In genomic region chr20:52529856-52530255, GRCh38 we compare ENCODE assay signal across 25 cellular contexts.
DNase-seq lines count a peak whose midpoint lies in the region; ATAC-seq and TF ChIP-seq lines count a peak whose summit lies in the region.
"Had no signal": no experiment of that assay in that cellular context is flagged by ENCODE, and none has a peak within 500 bp of the region (broad histone marks: within the 10 kb centered on the region; RNA-seq: fewer than 3 reads in every experiment).

No MANE protein-coding gene starts in this region.

- no peaks in the 10 kb centered on the region for H3K4me1 Mint-ChIP-seq in CD4-positive, alpha-beta T cell (ENCODE audit: low read depth)
- H3K4me1 Mint-ChIP-seq: CD14-positive monocyte had no signal

- POLR2A ChIA-PET in CD4-positive, alpha-beta T cell (lab: Charles Lee) = no interaction called here

- no peak overlapping the region for H3K4me3 Mint-ChIP-seq in CD4-positive, alpha-beta T cell
- H3K4me3 Mint-ChIP-seq: activated T-cell treated with anti-CD3 and anti-CD28 coated beads, Interleukin-2, amount 50 U/mL, for 24 hours; CD14-positive monocyte had no signal

- no peaks in the 10 kb centered on the region for H3K36me3 ChIP-seq in smooth muscle cell (ENCODE audit: low read depth)
- H3K36me3 ChIP-seq: adrenal gland, breast epithelium, upper lobe of left lung had no signal

- H3K27me3 Mint-ChIP-seq in CD4-positive, alpha-beta T cell = peaks cover 7% of the 10 kb centered on the region

- no peaks in the 10 kb centered on the region for H3K4me1 ChIP-seq in smooth muscle cell (ENCODE audit: low read depth)
- H3K4me1 ChIP-seq: adrenal gland, breast epithelium had no signal

- H3K4me3 ChIP-seq in fibroblast of pulmonary artery (replicated peaks; ENCODE audit: low read depth, low read length) = no peak overlapping the region
- H3K4me3 ChIP-seq in smooth muscle cell = no peak overlapping the region
- H3K4me3 ChIP-seq: adrenal gland, breast epithelium, upper lobe of left lung had no signal

- no peak for ATAC-seq in CD4-positive, alpha-beta T cell (ENCODE audit: poor library complexity)
- ATAC-seq in GM21423 (IDR thresholded peaks at IDR 0.05; ENCODE audit: unreplicated experiment) (no peak), left ventricle myocardium superior (no peak)
- ATAC-seq: esophagus mucosa, left cardiac atrium had no signal

- intact Hi-C loops in CD4-positive, alpha-beta T cell (cut with DNase I, micrococcal nuclease) = no loop called here
- intact Hi-C loops in left ventricle myocardium superior (cut with micrococcal nuclease) = no loop called here

- H3K4me2 ChIP-seq in smooth muscle cell = peak overlapping the region; percentile 40

- TF ChIP-seq CTCF in fibroblast of pulmonary artery (IDR thresholded peaks at IDR 0.05; ENCODE audit: low read length, missing control alignments) (no peak), smooth muscle cell (IDR thresholded peaks at IDR 0.05; ENCODE audit: borderline replicate concordance, insufficient read depth, poor library complexity, severe bottlenecking) (no peak)
- no peak for TF ChIP-seq CTCF in CD4-positive, alpha-beta T cell (IDR thresholded peaks at IDR 0.05)

- H3K9me3 Mint-ChIP-seq in CD4-positive, alpha-beta T cell = peaks cover under 1% of the 10 kb centered on the region

- DNase-seq in Caki2 (ENCODE audit: low read depth) (peak; percentile 82), M059J (ENCODE audit: low read depth) (peak; percentile 89), fibroblast of pulmonary artery (ENCODE audit: low read depth) (peak; percentile 3), smooth muscle cell (lab: John Stamatoyannopoulos, UW; ENCODE audit: unreplicated experiment) (no peak), NCI-H1417 treated with DMSO at 0.1 percent for 48 hours (lab: John Stamatoyannopoulos, UW) (no peak), left ventricle myocardium superior (no peak)
- no peak for DNase-seq in CD4-positive, alpha-beta T cell
- DNase-seq: activated CD4-positive, alpha-beta T cell treated with anti-CD3 and anti-CD28 coated beads for 4 hours; activated naive CD4-positive, alpha-beta T cell; activated T-cell treated with anti-CD3 and anti-CD28 coated beads, Interleukin-2, amount 50 U/mL, for 24 hours; adrenal gland; effector CD8-positive, alpha-beta T cell; GDM1; glutamatergic neuron; Kasumi-1; left cardiac atrium; mesendoderm; NCI-H2029; NCI-H526 treated with DMSO at 0.1 percent for 48 hours; upper lobe of left lung had no signal

- no peak overlapping the region for H3K27ac Mint-ChIP-seq in CD4-positive, alpha-beta T cell
- H3K27ac Mint-ChIP-seq: activated T-cell treated with anti-CD3 and anti-CD28 coated beads, Interleukin-2, amount 50 U/mL, for 24 hours; CD14-positive monocyte; progenitor cell of endocrine pancreas had no signal

- WGBS in smooth muscle cell (ENCODE audit: low lambda C conversion rate) = 41% methylated on average over 7 of the region's 7 CpGs

- no peaks in the 10 kb centered on the region for H3K36me3 Mint-ChIP-seq in CD4-positive, alpha-beta T cell (ENCODE audit: low read depth)
- H3K36me3 Mint-ChIP-seq: CD14-positive monocyte had no signal

- H3K27me3 ChIP-seq in smooth muscle cell (ENCODE audit: low read depth) = no peaks in the 10 kb centered on the region
- no peaks in the 10 kb centered on the region for H3K27me3 ChIP-seq in CD4-positive, alpha-beta T cell (ENCODE audit: control insufficient read depth, insufficient read depth, low read length)
- H3K27me3 ChIP-seq: breast epithelium, upper lobe of left lung had no signal

- no peak overlapping the region for H3K9ac ChIP-seq in smooth muscle cell (ENCODE audit: low read depth)

- no peak overlapping the region for H3K27ac ChIP-seq in smooth muscle cell (ENCODE audit: low read depth)
- no peak overlapping the region for H3K27ac ChIP-seq in CD4-positive, alpha-beta T cell (ENCODE audit: low read depth, low read length)
- H3K27ac ChIP-seq: adrenal gland, breast epithelium, upper lobe of left lung had no signal

- no peak overlapping the region for H2AFZ ChIP-seq in smooth muscle cell (ENCODE audit: low read depth)

- H3F3A ChIP-seq in smooth muscle cell (ENCODE audit: low read depth) = no peaks in the 10 kb centered on the region

- H3K9me3 ChIP-seq in smooth muscle cell (replicated peaks; ENCODE audit: low read depth) = no peaks in the 10 kb centered on the region
- H3K9me3 ChIP-seq in CD4-positive, alpha-beta T cell (ENCODE audit: control insufficient read depth, low read length) = no peaks in the 10 kb centered on the region
- H3K9me3 ChIP-seq: adrenal gland, breast epithelium, upper lobe of left lung had no signal

- no peaks in the 10 kb centered on the region for H4K20me1 ChIP-seq in smooth muscle cell (ENCODE audit: low read depth)

- H3K79me2 ChIP-seq in smooth muscle cell (ENCODE audit: low read depth) = no peaks in the 10 kb centered on the region

- in situ Hi-C loops in Caki2 (cut with HindIII; ENCODE audit: low pct_unique_long_range_greater_than_20kb, low sequenced_read_pairs) = no loop called here

- CTCF ChIA-PET in CD4-positive, alpha-beta T cell (lab: Charles Lee) = no interaction called here

Comparison
In these comparisons a context has a peak if more than half of its experiments do, and no peak if none do; other contexts are left out.
1. DNase-seq: peak in Caki2 (single experiment), M059J (single experiment) and fibroblast of pulmonary artery (single experiment); none in smooth muscle cell (single experiment), CD4-positive, alpha-beta T cell (0 of 10), NCI-H1417 treated with DMSO at 0.1 percent for 48 hours (single experiment) and left ventricle myocardium superior (single experiment).